ENCODE assay signal across 1 cellular context in the genomic region with DNA sequence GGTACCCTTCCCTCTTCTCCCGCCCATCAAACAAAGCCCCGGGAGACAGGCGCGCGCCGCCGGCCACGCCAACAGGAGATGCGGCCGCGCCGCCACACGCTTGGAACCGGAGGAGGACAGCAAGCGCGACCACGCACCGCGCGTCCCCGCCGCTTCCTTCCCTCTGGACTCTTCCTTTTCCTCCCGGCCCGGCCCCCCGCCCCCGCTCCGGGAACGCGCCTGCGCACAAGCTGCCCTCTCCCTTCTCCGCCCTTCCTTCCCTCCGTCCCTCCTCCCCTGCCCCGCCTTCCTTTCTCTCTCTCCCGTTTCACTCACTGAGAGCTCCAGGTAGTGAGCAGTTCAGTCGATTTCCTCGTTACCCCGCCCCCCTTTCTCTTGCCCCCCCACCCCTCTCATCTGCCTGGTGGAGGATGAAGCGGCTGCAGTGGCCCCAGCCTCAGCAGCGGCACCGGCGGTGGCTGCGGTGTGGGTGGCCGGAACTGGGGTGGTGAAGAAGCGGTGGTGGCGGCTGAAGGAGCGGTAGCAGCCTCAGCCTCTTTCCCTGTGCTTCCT.
A peak's percentile ranks its signal among the peaks of the same experiment; 100 is the strongest.
TF ChIP-seq lines count a peak whose summit lies in the region.

A gene (plus strand): TSS at position 310 of the 552 bp plus-strand sequence. CDS start 569 bp downstream, outside the sequence.

TF ChIP-seq in WTC11, 78 proteins besides CTCF, POLR2A, EP300 and RAD21 (continued from another document):
- TF ChIP-seq SP1 (CRISPR knock-in tag; conservative IDR thresholded peaks at IDR 0.05), result 0 out of 2 replicates have a peak, but pooled peaks have one; percentile 36
- no peak for TF ChIP-seq SMAD3 (CRISPR knock-in tag; IDR thresholded peaks at IDR 0.05; ENCODE audit: borderline replicate concordance)
- no peak for TF ChIP-seq ZNF121 (CRISPR knock-in tag; IDR thresholded peaks at IDR 0.05)
- no peak for TF ChIP-seq ZNF232 (CRISPR knock-in tag; IDR thresholded peaks at IDR 0.05)
- no peak for TF ChIP-seq IRF2 (CRISPR knock-in tag; IDR thresholded peaks at IDR 0.05; ENCODE audit: borderline replicate concordance, low read depth)
- no peak for TF ChIP-seq JUN (CRISPR knock-in tag; IDR thresholded peaks at IDR 0.05)
- peak; percentile 28; the same call in 1 of the 2 replicates for TF ChIP-seq MYBL2 (CRISPR knock-in tag; IDR thresholded peaks at IDR 0.05)
- TF ChIP-seq ETV6 (CRISPR knock-in tag; IDR thresholded peaks at IDR 0.05), result peak; percentile 98
- TF ChIP-seq, protein P1, sequence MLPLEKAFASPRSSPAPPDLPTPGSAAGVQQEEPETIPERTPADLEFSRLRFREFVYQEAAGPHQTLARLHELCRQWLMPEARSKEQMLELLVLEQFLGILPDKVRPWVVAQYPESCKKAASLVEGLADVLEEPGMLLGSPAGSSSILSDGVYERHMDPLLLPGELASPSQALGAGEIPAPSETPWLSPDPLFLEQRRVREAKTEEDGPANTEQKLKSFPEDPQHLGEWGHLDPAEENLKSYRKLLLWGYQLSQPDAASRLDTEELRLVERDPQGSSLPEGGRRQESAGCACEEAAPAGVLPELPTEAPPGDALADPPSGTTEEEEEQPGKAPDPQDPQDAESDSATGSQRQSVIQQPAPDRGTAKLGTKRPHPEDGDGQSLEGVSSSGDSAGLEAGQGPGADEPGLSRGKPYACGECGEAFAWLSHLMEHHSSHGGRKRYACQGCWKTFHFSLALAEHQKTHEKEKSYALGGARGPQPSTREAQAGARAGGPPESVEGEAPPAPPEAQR (CRISPR knock-in tag; IDR thresholded peaks at IDR 0.05), result no peak
- TF ChIP-seq CREB1 (CRISPR knock-in tag; IDR thresholded peaks at IDR 0.05), result no peak
- TF ChIP-seq FOXP1 (CRISPR knock-in tag; IDR thresholded peaks at IDR 0.05; ENCODE audit: borderline replicate concordance), result 0 out of 2 replicates have a peak, but pooled peaks have one; percentile 39
- no peak for TF ChIP-seq TEAD4 (CRISPR knock-in tag; IDR thresholded peaks at IDR 0.05)
TF ChIP-seq in WTC11: peak in this region for 11.
